Comparison of ENCODE assay signal across 26 cellular contexts in genomic region chr14:97283450-97284230, GRCh38.
"Had no signal": no experiment of that assay in that cellular context is flagged by ENCODE, and none has a peak within 500 bp of the region (broad histone marks: within the 10 kb centered on the region; RNA-seq: fewer than 3 reads in every experiment).

No MANE protein-coding gene starts in this region.

- H3K4me1 ChIP-seq: esophagus squamous epithelium, gastrocnemius medialis, sigmoid colon, transverse colon, uterus had no signal

- H3K4me3 ChIP-seq: esophagus squamous epithelium, gastrocnemius medialis, sigmoid colon, smooth muscle cell, transverse colon, uterus had no signal

- H3K27me3 ChIP-seq: brain microvascular endothelial cell, gastrocnemius medialis, sigmoid colon, uterus had no signal

- DNase-seq: activated CD4-positive, alpha-beta T cell treated with anti-CD3 and anti-CD28 coated beads, Interleukin-2, amount 10 ng/mL, durations not matched to agents 7 days and 5 days; activated CD8-positive, alpha-beta memory T cell treated with anti-CD3 and anti-CD28 coated beads, Interleukin-2, amount 10 ng/mL, durations not matched to agents 7 days and 5 days; activated CD8-positive, alpha-beta T cell treated with anti-CD3 and anti-CD28 coated beads for 36 hours; activated effector memory CD4-positive, alpha-beta T cell treated with anti-CD3 and anti-CD28 coated beads, Interleukin-2, amount 50 U/mL, for 16 hours; activated T-cell treated with anti-CD3 and anti-CD28 coated beads for 4 hours; aorta; brain microvascular endothelial cell; caudate nucleus; effector memory CD8-positive, alpha-beta T cell; esophagus squamous epithelium; gastrocnemius medialis; hypothalamus; left ventricle myocardium superior; mammary epithelial cell; midbrain; natural killer cell; retina; sigmoid colon; stimulated activated CD4-positive, alpha-beta T cell treated with anti-CD3 and anti-CD28 coated beads, Interleukin-15, amount 100 ng/mL, for 24 hours; stimulated activated CD4-positive, alpha-beta T cell treated with anti-CD3 and anti-CD28 coated beads, Interleukin-2, amount 100 ng/mL, for 48 hours; stimulated activated CD8-positive, alpha-beta memory T cell treated with anti-CD3 and anti-CD28 coated beads, Interleukin-4, amount 100 ng/mL, for 48 hours; stimulated activated naive B cell treated with anti-CD40 and anti-IgM and Interleukin-4, amounts not matched to agents 10 μg/mL and 1 μg/mL and 100 μg/mL, for 72 hours; transverse colon; uterus had no signal

- H3K36me3 ChIP-seq: brain microvascular endothelial cell, esophagus squamous epithelium, gastrocnemius medialis, sigmoid colon, transverse colon, uterus had no signal

- H3K27ac ChIP-seq: brain microvascular endothelial cell, esophagus squamous epithelium, gastrocnemius medialis, sigmoid colon, transverse colon, uterus, VCaP had no signal

- H3K4me2 ChIP-seq: smooth muscle cell had no signal

- ATAC-seq: activated CD8-positive, alpha-beta memory T cell treated with anti-CD3 and anti-CD28 coated beads, Interleukin-2, amount 10 ng/mL, durations not matched to agents 7 days and 5 days; activated CD8-positive, alpha-beta T cell treated with anti-CD3 and anti-CD28 coated beads for 36 hours; effector memory CD8-positive, alpha-beta T cell; gastrocnemius medialis; left ventricle myocardium superior; natural killer cell; stimulated activated naive B cell treated with anti-CD40 and anti-IgM and Interleukin-4, amounts not matched to agents 10 μg/mL and 1 μg/mL and 100 μg/mL, for 72 hours had no signal

- H3K9me3 ChIP-seq: esophagus squamous epithelium, gastrocnemius medialis, sigmoid colon, transverse colon, uterus had no signal
